Comparison of ENCODE assay signal across 22 cellular contexts in the genomic region with DNA sequence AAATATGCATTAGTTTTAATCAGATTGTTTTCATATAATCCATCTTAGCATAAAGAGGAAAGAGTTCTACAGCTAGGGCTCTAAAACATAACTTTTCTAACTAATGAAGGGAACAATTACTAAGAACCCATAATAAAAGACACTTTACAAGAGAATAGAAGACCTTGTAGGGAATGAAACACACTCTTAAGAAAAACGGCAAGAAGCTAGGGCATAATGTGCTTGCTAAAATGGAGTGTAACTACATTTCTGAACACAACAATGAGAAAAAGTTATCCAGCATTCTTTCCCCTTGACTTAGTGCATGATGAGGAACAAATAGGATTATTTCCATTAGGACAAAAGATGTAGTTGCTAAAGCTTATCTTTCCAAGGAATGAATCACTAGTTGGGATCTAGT. TPM values are rescaled to one million over a fixed set of nuclear protein-coding genes. Genes with fewer than 3 reads are reported as not detected.
DNase-seq lines count a peak whose midpoint lies in the region; ATAC-seq, FAIRE-seq and TF ChIP-seq lines count a peak whose summit lies in the region.
"Had no signal": no experiment of that assay in that cellular context is flagged by ENCODE, and none has a peak within 500 bp of the region (broad histone marks: within the 10 kb centered on the region; RNA-seq: fewer than 3 reads in every experiment).

No MANE protein-coding gene starts in this region.

- H2AFZ ChIP-seq in Karpas-422 (ENCODE audit: low read length), result 0 out of 2 replicates have a peak overlapping the region, but pooled peaks have one; percentile 17
- H2AFZ ChIP-seq: GM23338 had no signal

- no peak overlapping the region for H3K56ac ChIP-seq in mesendoderm (ENCODE audit: low read length)

- no peaks in the 10 kb centered on the region for H3K9me2 ChIP-seq in Karpas-422 (replicated peaks; ENCODE audit: insufficient read depth, low read length)

- H3K27ac ChIP-seq in Karpas-422 (ENCODE audit: low read length) (no peak overlapping the region), mesendoderm (ENCODE audit: low read depth, low read length) (no peak overlapping the region)
- H3K27ac ChIP-seq: 22Rv1, BLaER1, C4-2B had no signal

- H2BK120ac ChIP-seq in mesendoderm (ENCODE audit: low read depth, low read length), result no peak overlapping the region

- peaks cover 13% of the 10 kb centered on the region for H3K4me1 Mint-ChIP-seq in nephron
- H3K4me1 Mint-ChIP-seq: GM23338 had no signal

- peaks cover 15% of the 10 kb centered on the region for H3K9me3 Mint-ChIP-seq in nephron
- H3K9me3 Mint-ChIP-seq: CD8-positive, alpha-beta T cell; GM23338 had no signal

- H4K5ac ChIP-seq in mesendoderm (ENCODE audit: low read length), result no peak overlapping the region

- DNase-seq in GM12865 (ENCODE audit: low read depth) (no peak), Karpas-422 (no peak), mesendoderm (no peak), NCI-H1092 treated with DMSO at 0.1 percent for 48 hours (lab: John Stamatoyannopoulos, UW) (no peak), DMS114 treated with DMSO at 0.1 percent for 48 hours (lab: John Stamatoyannopoulos, UW; ENCODE audit: unreplicated experiment) (no peak)
- DNase-seq: Caco-2; CD4-positive, CD25-positive, alpha-beta regulatory T cell; CD8-positive, alpha-beta T cell; DMS79; EL; GDM1; H9 had no signal

- H2BK15ac ChIP-seq in mesendoderm (replicated peaks; ENCODE audit: low read depth), result no peak overlapping the region

- H3K4me2 ChIP-seq in Karpas-422 (ENCODE audit: low read depth, low read length, poor library complexity, severe bottlenecking), result no peak overlapping the region
- H3K4me2 ChIP-seq in mesendoderm (ENCODE audit: low read length), result no peak overlapping the region
- H3K4me2 ChIP-seq: BLaER1, GM23338 had no signal

- FAIRE-seq in colon (lab: Jason Lieb, UNC), result peak; percentile 61
- FAIRE-seq: A204.1 had no signal

- peak overlapping the region in 2 of 3 experiments; percentile 9 to 22 for H3K27ac Mint-ChIP-seq in nephron
- H3K27ac Mint-ChIP-seq: B cell; CD4-positive, CD25-positive, alpha-beta regulatory T cell; CD8-positive, alpha-beta T cell; GM23338; H9 had no signal

- no peak overlapping the region for H3K4ac ChIP-seq in mesendoderm (ENCODE audit: low read depth, low read length)

- H3K9ac ChIP-seq in Karpas-422 (ENCODE audit: low read length) (no peak overlapping the region), mesendoderm (ENCODE audit: low read length) (no peak overlapping the region)
- H3K9ac ChIP-seq: BLaER1 had no signal

- peak overlapping the region; percentile 61 for H3K4me3 ChIP-seq in GM12865 (ENCODE audit: low read depth, low read length)
- H3K4me3 ChIP-seq in Karpas-422 (ENCODE audit: low read length), result no peak overlapping the region
- no peak overlapping the region for H3K4me3 ChIP-seq in mesendoderm (ENCODE audit: low read length)
- H3K4me3 ChIP-seq: BLaER1, GM23338 had no signal

- H3K27me3 ChIP-seq in Karpas-422 (ENCODE audit: low read length) (no peaks in the 10 kb centered on the region), mesendoderm (ENCODE audit: insufficient read depth, low read length, poor library complexity) (no peaks in the 10 kb centered on the region)

- H3K4me3 Mint-ChIP-seq in nephron, result no peak overlapping the region
- H3K4me3 Mint-ChIP-seq: B cell; CD4-positive, CD25-positive, alpha-beta regulatory T cell; CD8-positive, alpha-beta T cell; GM23338; H9 had no signal

- no peaks in the 10 kb centered on the region for H3K79me1 ChIP-seq in mesendoderm (ENCODE audit: low read length)

- H4K20me1 ChIP-seq in Karpas-422 (ENCODE audit: insufficient read depth, low read depth, low read length), result no peaks in the 10 kb centered on the region
- H4K20me1 ChIP-seq: BLaER1 had no signal

- no peaks in the 10 kb centered on the region for H3K36me3 Mint-ChIP-seq in nephron (ENCODE audit: low read depth)
- H3K36me3 Mint-ChIP-seq: CD4-positive, CD25-positive, alpha-beta regulatory T cell; CD8-positive, alpha-beta T cell had no signal

- no CpG with 5 or more reads among the region's 1 CpG for WGBS in mesendoderm (ENCODE audit: extremely low coverage, insufficient coverage, low lambda C conversion rate)

- H2BK5ac ChIP-seq in mesendoderm (ENCODE audit: low read length), result no peak overlapping the region

- H3K9me3 ChIP-seq in Karpas-422 (ENCODE audit: low read length), result no peaks in the 10 kb centered on the region
- H3K9me3 ChIP-seq: Caco-2 had no signal

- no peak overlapping the region for H3K18ac ChIP-seq in mesendoderm (ENCODE audit: low read length)

- H3K23ac ChIP-seq in mesendoderm (ENCODE audit: low read length), result no peak overlapping the region

- no peak overlapping the region for H2AK5ac ChIP-seq in mesendoderm (ENCODE audit: low read length)

- no peaks in the 10 kb centered on the region for H3K27me3 Mint-ChIP-seq in nephron (ENCODE audit: low read depth)
- H3K27me3 Mint-ChIP-seq: B cell had no signal

- H3K79me2 ChIP-seq in Karpas-422 (ENCODE audit: low read length) (no peaks in the 10 kb centered on the region), mesendoderm (ENCODE audit: control insufficient read depth, insufficient read depth, low read length) (no peaks in the 10 kb centered on the region)

- no peak overlapping the region for H4K8ac ChIP-seq in mesendoderm (ENCODE audit: low read depth, low read length)

- H3K4me1 ChIP-seq in Karpas-422 (ENCODE audit: low read length) (peaks cover 24% of the 10 kb centered on the region), mesendoderm (ENCODE audit: control insufficient read depth, low read depth, low read length) (no peaks in the 10 kb centered on the region)
- H3K4me1 ChIP-seq: BLaER1, Caco-2 had no signal

- TF ChIP-seq CTCF in GM12865 (IDR thresholded peaks at IDR 0.05; ENCODE audit: insufficient read depth, low read depth, low read length, missing control alignments) (no peak), nephron (IDR thresholded peaks at IDR 0.05; ENCODE audit: unreplicated experiment in 3 of 3) (no peak)

- H3K36me3 ChIP-seq in Karpas-422 (ENCODE audit: insufficient read depth, low read length) (no peaks in the 10 kb centered on the region), mesendoderm (ENCODE audit: control insufficient read depth, insufficient read depth, low read length) (no peaks in the 10 kb centered on the region)
- H3K36me3 ChIP-seq: BLaER1 had no signal

- ATAC-seq in HG02678 (IDR thresholded peaks at IDR 0.05; ENCODE audit: unreplicated experiment), result no peak
- ATAC-seq: CD8-positive, alpha-beta T cell; GM23338; HCT116 had no signal

RNA-seq across cellular contexts. Expression of gene ARHGAP6, which starts 54.6 kb away (rescaled TPM):
- total RNA-seq in Karpas-422 (2014; rRNA removed; shearing (Covaris generic); ENCODE audit: low replicate concordance), result not detected in 2 replicates
- 0.35 TPM for polyA plus RNA-seq in mesendoderm (2013, experiment 1 of 2)
- polyA plus RNA-seq in mesendoderm (2013, experiment 2 of 2), result 0.35 TPM
- total RNA-seq: CD8-positive, alpha-beta T cell had no signal
- polyA plus RNA-seq: CD4-positive, CD25-positive, alpha-beta regulatory T cell had no signal
